9 cellular contexts compared by ENCODE assay signal in genomic region chr9:97510797-97511761, GRCh38. TPM values are rescaled to one million over a fixed set of nuclear protein-coding genes. Genes with fewer than 3 reads are reported as not detected.
DNase-seq lines count a peak whose midpoint lies in the region; ATAC-seq, FAIRE-seq and TF ChIP-seq lines count a peak whose summit lies in the region.
"Had no signal": no experiment of that assay in that cellular context is flagged by ENCODE, and none has a peak within 500 bp of the region (broad histone marks: within the 10 kb centered on the region; RNA-seq: fewer than 3 reads in every experiment).

No MANE protein-coding gene starts in this region.

- ATAC-seq in GM21737 (IDR thresholded peaks at IDR 0.05; ENCODE audit: unreplicated experiment) (peak; percentile 57), PC-3 (peak; percentile 56)

- POLR2A ChIA-PET in PC-3 (lab: Charles Lee; ENCODE audit: unreplicated experiment) = interaction anchor here (0.6 kb wide), 1 partner anchor 87 kb away, joined by 5 read pairs; no protein-coding TSS in a partner anchor

- H3K4me3 ChIP-seq in GM12865 (ENCODE audit: low read depth, low read length) (peak overlapping the region; percentile 35), PC-3 (ENCODE audit: low read length) (no peak overlapping the region), keratinocyte (ENCODE audit: control insufficient read depth in 2 of 3, extremely low read depth in 1 of 3, insufficient read depth in 2 of 3, low read depth in 1 of 3, low read length in 3 of 3) (no peak overlapping the region)

- BruUV-seq in PC-3 (replicated peaks; lab: Mats Ljungman, UMichigan) = no TSS peak

- no peak overlapping the region; the same call in 1 of the 2 replicates for H3K9ac ChIP-seq in PC-3 (ENCODE audit: low read length)
- no peak overlapping the region for H3K9ac ChIP-seq in keratinocyte (ENCODE audit: control insufficient read depth, extremely low read depth, insufficient read depth, low read length)

- DNase-seq in GM12865 (ENCODE audit: low read depth) = peak; percentile 88
- DNase-seq in PC-3 = peak; percentile 46
- DNase-seq in keratinocyte (ENCODE audit: low read depth, low spot score) = no peak
- no peak for DNase-seq in SIG-M5 treated with dmso at 0.1 percent for 504 hours (lab: John Stamatoyannopoulos, UW; ENCODE audit: unreplicated experiment)
- DNase-seq in DMS79 (lab: John Stamatoyannopoulos, UW) = no peak
- DNase-seq in NCI-H1417 treated with DMSO at 0.1 percent for 48 hours (lab: John Stamatoyannopoulos, UW) = no peak
- no peak for DNase-seq in NCI-H1092 treated with DMSO at 0.1 percent for 48 hours (lab: John Stamatoyannopoulos, UW)

- no peak for FAIRE-seq in keratinocyte (lab: Jason Lieb, UNC)

- no peaks in the 10 kb centered on the region for H3K9me3 ChIP-seq in PC-3 (ENCODE audit: low read length)
- no peaks in the 10 kb centered on the region for H3K9me3 ChIP-seq in keratinocyte (ENCODE audit: control insufficient read depth, low read depth, low read length)

- H3K4me1 ChIP-seq in PC-3 (ENCODE audit: insufficient read depth, low read length) (peaks cover 13% of the 10 kb centered on the region), keratinocyte (ENCODE audit: control insufficient read depth, extremely low read depth, insufficient read depth, low read length) (peaks cover 5% of the 10 kb centered on the region)

- H3K79me2 ChIP-seq in PC-3 (ENCODE audit: low read length) (no peaks in the 10 kb centered on the region), keratinocyte (ENCODE audit: control insufficient read depth, insufficient read depth, low read length) (no peaks in the 10 kb centered on the region)

- no peaks in the 10 kb centered on the region for H3K9me2 ChIP-seq in PC-3 (replicated peaks; ENCODE audit: low read length)

- H3K36me3 ChIP-seq in PC-3 (ENCODE audit: low read depth, low read length) (no peaks in the 10 kb centered on the region), keratinocyte (ENCODE audit: control insufficient read depth in 2 of 2, extremely low read depth in 1 of 2, insufficient read depth in 2 of 2, low read length in 2 of 2) (no peaks in the 10 kb centered on the region)

- no peaks in the 10 kb centered on the region for H3K9me1 ChIP-seq in keratinocyte (ENCODE audit: control insufficient read depth, extremely low read depth, insufficient read depth, low read length)

- H3K27me3 ChIP-seq in PC-3 (ENCODE audit: low read length) (no peaks in the 10 kb centered on the region), keratinocyte (ENCODE audit: control insufficient read depth, extremely low read depth, insufficient read depth, low read length) (peaks cover 10% of the 10 kb centered on the region)

- H4K20me1 ChIP-seq in PC-3 (ENCODE audit: low read length) (no peaks in the 10 kb centered on the region), keratinocyte (ENCODE audit: control insufficient read depth, extremely low read depth, insufficient read depth, low read length) (no peaks in the 10 kb centered on the region)

- H3F3A ChIP-seq in PC-3 (ENCODE audit: low read length, unreplicated experiment) = no peaks in the 10 kb centered on the region

- H3K4me2 ChIP-seq in PC-3 (ENCODE audit: low read length) (no peak overlapping the region), keratinocyte (ENCODE audit: control insufficient read depth, extremely low read depth, insufficient read depth, low read depth, low read length) (no peak overlapping the region)

- H2AFZ ChIP-seq in PC-3 (ENCODE audit: low read length) (no peak overlapping the region), keratinocyte (ENCODE audit: control insufficient read depth, low read length) (no peak overlapping the region)

- H3K27ac ChIP-seq in PC-3 (ENCODE audit: low read length) (peak overlapping the region; percentile 68), keratinocyte (ENCODE audit: control insufficient read depth, insufficient read depth, low read length) (peak overlapping the region; percentile 55)
- H3K27ac ChIP-seq: epithelial cell of prostate had no signal

- CTCF ChIA-PET in PC-3 (lab: Charles Lee) = no interaction called here

- dilution Hi-C loops in keratinocyte (cut with MboI; ENCODE audit: extremely low pct_ligation_motif_present, low sequenced_read_pairs) = no loop called here

- TF ChIP-seq CTCF in GM12865 (IDR thresholded peaks at IDR 0.05; ENCODE audit: insufficient read depth, low read depth, low read length, missing control alignments) (no peak), PC-3 (conservative IDR thresholded peaks at IDR 0.05; ENCODE audit: low read depth, low read length) (no peak), keratinocyte (optimal IDR thresholded peaks at IDR 0.05 in 1 of 3, IDR thresholded peaks at IDR 0.05 in 1 of 3, conservative IDR thresholded peaks at IDR 0.05 in 1 of 3; ENCODE audit: extremely low read depth in 1 of 3, insufficient read depth in 2 of 3, low read length in 3 of 3) (no peak)

- intact Hi-C loops in PC-3 (cut with micrococcal nuclease) = no loop called here

RNA-seq across cellular contexts. Expression of gene TMOD1, which starts 9.6 kb away (rescaled TPM):
- total RNA-seq in PC-3 (2014; rRNA removed) = not detected in 2 replicates
- not detected in 3 replicates for polyA plus RNA-seq in keratinocyte
- polyA plus RNA-seq in keratinocyte (2011; ENCODE audit: low read depth) = 0.07 TPM
- 0.04 TPM in 1 of 2 replicates, not detected in the other for polyA plus RNA-seq in keratinocyte (2011; cell fraction: cytosol; rRNA removed)
- polyA plus RNA-seq in keratinocyte (2011; cell fraction: nucleus; rRNA removed) = 0.03 TPM in 1 of 2 replicates, not detected in the other
- polyA plus RNA-seq in keratinocyte (2012; ENCODE audit: low replicate concordance) = 0.28 TPM in 1 of 2 replicates, not detected in the other
- 0.13 TPM in 1 of 3 replicates, not detected in the others for polyA minus RNA-seq in keratinocyte
- polyA minus RNA-seq in keratinocyte (2011; cell fraction: cytosol; rRNA and poly(A)+ RNA removed) = not detected
- not detected in 2 replicates for polyA minus RNA-seq in keratinocyte (2011; cell fraction: nucleus; rRNA and poly(A)+ RNA removed)

Comparison
In these comparisons a context has a peak if more than half of its experiments do, and no peak if none do; other contexts are left out.
1. DNase-seq: peak in GM12865 (single experiment) and PC-3 (single experiment); none in keratinocyte (single experiment), SIG-M5 treated with dmso at 0.1 percent for 504 hours (single experiment), DMS79 (single experiment), NCI-H1417 treated with DMSO at 0.1 percent for 48 hours (single experiment) and NCI-H1092 treated with DMSO at 0.1 percent for 48 hours (single experiment).